In genomic region chr10:68074404-68074774, GRCh38 we compare ENCODE assay signal across 8 cellular contexts. TPM values are rescaled to one million over a fixed set of nuclear protein-coding genes. Genes with fewer than 3 reads are reported as not detected.
DNase-seq lines count a peak whose midpoint lies in the region; ATAC-seq and TF ChIP-seq lines count a peak whose summit lies in the region.

No MANE protein-coding gene starts in this region.

- peak overlapping the region; percentile 94 for H3K4me3 ChIP-seq in ACC112 (ENCODE audit: low read depth, low read length)
- H3K4me3 ChIP-seq in HFF-Myc (replicated peaks; ENCODE audit: low read depth, low read length), result peak overlapping the region; percentile 93
- H3K4me3 ChIP-seq in adipocyte (ENCODE audit: low read length), result peak overlapping the region; percentile 99

- H3K36me3 ChIP-seq in ACC112 (ENCODE audit: insufficient read depth, low read length) (0 out of 2 replicates have a peak, but pooled peaks cover 4% of the 10 kb centered on the region), adipocyte (ENCODE audit: control insufficient read depth, insufficient read depth, low read length, severe bottlenecking) (peaks cover 2% of the 10 kb centered on the region)

- no peak for DNase-seq in HFF-Myc (ENCODE audit: extremely low read depth, low read depth)
- no peak for DNase-seq in adipocyte (ENCODE audit: low read depth)
- peak; percentile 75 for DNase-seq in kidney glomerular epithelial cell (lab: John Stamatoyannopoulos, UW)
- DNase-seq in NCI-H2227 treated with DMSO at 0.1 percent for 48 hours (lab: John Stamatoyannopoulos, UW), result no peak
- no peak for DNase-seq in stimulated activated CD4-positive, alpha-beta T cell treated with anti-CD3 and anti-CD28 coated beads, Interleukin-4, amount 100 ng/mL, for 24 hours

- H3K9ac ChIP-seq in adipocyte (ENCODE audit: low read length), result peak overlapping the region; percentile 98

- H3K79me2 ChIP-seq in ACC112 (ENCODE audit: control insufficient read depth, insufficient read depth, low read length, unreplicated experiment), result peaks cover 51% of the 10 kb centered on the region

- ATAC-seq in GM19328 (IDR thresholded peaks at IDR 0.05; ENCODE audit: unreplicated experiment), result no peak

- H3K27ac ChIP-seq in ACC112 (ENCODE audit: low read depth, low read length), result peak overlapping the region; percentile 96
- peak overlapping the region; percentile 95 for H3K27ac ChIP-seq in temporal lobe (ENCODE audit: low read depth, low read length)

- H3K4me1 ChIP-seq in ACC112 (ENCODE audit: control insufficient read depth, insufficient read depth, low read length, unreplicated experiment), result peaks cover 22% of the 10 kb centered on the region
- H3K4me1 ChIP-seq in adipocyte (ENCODE audit: control insufficient read depth, insufficient read depth, low read length), result peaks cover 35% of the 10 kb centered on the region

- H3K27me3 ChIP-seq in ACC112 (ENCODE audit: insufficient read depth, low read length) (no peaks in the 10 kb centered on the region), adipocyte (replicated peaks; ENCODE audit: control insufficient read depth, insufficient read depth, low read length) (no peaks in the 10 kb centered on the region)

- no peak for TF ChIP-seq CTCF in HFF-Myc (IDR thresholded peaks at IDR 0.05; ENCODE audit: low read depth, low read length, missing control alignments)

- H2AFZ ChIP-seq in ACC112 (ENCODE audit: low read length, unreplicated experiment), result peak overlapping the region; percentile 20

- no peaks in the 10 kb centered on the region for H3K9me3 ChIP-seq in adipocyte (ENCODE audit: control insufficient read depth, low read length)

RNA-seq across cellular contexts. Expression of gene HERC4, which starts 0.7 kb away (rescaled TPM):
- 66.4 TPM for total RNA-seq in temporal lobe

RNA-seq across cellular contexts. Expression of gene MYPN, which starts 34.9 kb away (rescaled TPM):
- not detected for total RNA-seq in temporal lobe
